In the genomic region with DNA sequence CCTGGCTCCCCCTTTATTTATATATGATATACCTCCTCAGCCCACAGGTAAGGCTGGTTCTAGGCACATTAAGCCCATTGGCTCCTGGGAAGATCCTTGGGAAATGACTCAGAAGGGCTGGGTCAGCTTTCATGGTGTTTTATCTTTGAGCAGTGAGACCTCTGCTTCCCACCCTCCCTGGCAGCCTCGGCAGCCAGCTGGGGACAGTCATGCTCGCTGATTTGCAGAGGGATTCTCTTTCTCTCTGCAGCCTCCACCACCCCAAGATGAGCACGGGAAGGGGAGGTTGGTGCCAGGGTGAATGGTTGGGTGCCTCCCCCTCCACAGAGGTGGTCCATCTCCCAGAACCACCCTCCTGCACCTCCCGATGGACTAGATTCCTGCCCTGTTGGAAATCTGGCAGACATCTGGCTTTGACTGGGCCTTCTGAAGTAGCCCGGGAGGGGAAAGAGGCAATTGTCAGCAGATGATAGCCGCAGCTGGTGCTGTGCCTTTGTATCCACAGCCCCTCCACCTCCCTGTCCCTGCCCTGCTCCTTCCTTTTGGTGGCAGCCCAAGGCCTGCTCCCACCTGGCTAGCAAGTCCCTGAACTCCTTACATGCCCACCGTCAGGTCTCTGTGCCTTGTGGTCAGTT, we compare ENCODE assay signal across 11 cellular contexts. TPM values are rescaled to one million over a fixed set of nuclear protein-coding genes. Genes with fewer than 3 reads are reported as not detected.
A peak's percentile ranks its signal among the peaks of the same experiment; 100 is the strongest.
DNase-seq lines count a peak whose midpoint lies in the region; ATAC-seq and TF ChIP-seq lines count a peak whose summit lies in the region.
"Had no signal": no experiment of that assay in that cellular context is flagged by ENCODE, and none has a peak within 500 bp of the region (broad histone marks: within the 10 kb centered on the region; RNA-seq: fewer than 3 reads in every experiment).

No MANE protein-coding gene starts in this region.

- no peak overlapping the region for H3K4me3 ChIP-seq in uterus

- H3K27ac Mint-ChIP-seq in brain = peak overlapping the region; percentile 48 to 92 (median 87)

- intact Hi-C loops in uterus (cut with DNase I; ENCODE audit: low total_unique reads) = no loop called here

- H3K36me3 ChIP-seq in uterus = no peaks in the 10 kb centered on the region

- peak overlapping the region; percentile 76 to 83 for H3K27ac ChIP-seq in uterus

- no peak for ATAC-seq in HG03097 (IDR thresholded peaks at IDR 0.05; ENCODE audit: low FRiP score, unreplicated experiment)
- no peak for ATAC-seq in HG03108 (IDR thresholded peaks at IDR 0.05; ENCODE audit: unreplicated experiment)

- DNase-seq in NCI-H2171 treated with DMSO at 0.1 percent for 48 hours (lab: John Stamatoyannopoulos, UW) = peak; percentile 52
- DNase-seq in NCI-H2171 (lab: John Stamatoyannopoulos, UW) = no peak
- peak; percentile 37 for DNase-seq in kidney glomerular epithelial cell (lab: John Stamatoyannopoulos, UW)
- DNase-seq in uterus = peak in 1 of 2 donors; percentile 45
- no peak for DNase-seq in NCI-H82 treated with DMSO at 0.1 percent for 48 hours (lab: John Stamatoyannopoulos, UW; ENCODE audit: unreplicated experiment)
- DNase-seq: activated naive CD4-positive, alpha-beta T cell; hippocampal formation; NCI-H1436 had no signal

- TF ChIP-seq CTCF in brain (conservative IDR thresholded peaks at IDR 0.05) = no peak
- TF ChIP-seq CTCF in uterus (IDR thresholded peaks at IDR 0.05) = no peak

- H3K9me3 ChIP-seq in uterus = no peaks in the 10 kb centered on the region

- peaks cover 16% of the 10 kb centered on the region in 2 donors for H3K4me1 ChIP-seq in uterus

- H3K36me3 Mint-ChIP-seq in brain = no peaks in the 10 kb centered on the region

- peaks cover 0 to 4% (median 0%) of the 10 kb centered on the region in 5 experiments for H3K9me3 Mint-ChIP-seq in brain

- H3K4me3 Mint-ChIP-seq in brain = peak overlapping the region in 1 of 5 experiments; percentile 4

- TF ChIP-seq POLR2A in uterus (IDR thresholded peaks at IDR 0.05) = no peak

- H3K4me1 Mint-ChIP-seq in brain = peaks cover 79% of the 10 kb centered on the region

- no peaks in the 10 kb centered on the region for H3K27me3 ChIP-seq in uterus

- no peaks in the 10 kb centered on the region for H3K27me3 Mint-ChIP-seq in brain

RNA-seq across cellular contexts. Expression of gene IER5, which starts 24.7 kb away (rescaled TPM):
- 12.4 TPM for polyA plus RNA-seq in brain (ENCODE audit: insufficient read depth, low read depth, low replicate concordance)
- 10 to 100 TPM; 19.4 to 34.8 (median 24.2) TPM for total RNA-seq in uterus

Comparison
In these comparisons a context has a peak if more than half of its experiments do, and no peak if none do; other contexts are left out.
1. DNase-seq: peak in NCI-H2171 treated with DMSO at 0.1 percent for 48 hours (single experiment) and kidney glomerular epithelial cell (single experiment); none in NCI-H2171 (single experiment) and NCI-H82 treated with DMSO at 0.1 percent for 48 hours (single experiment).